In the genomic region with DNA sequence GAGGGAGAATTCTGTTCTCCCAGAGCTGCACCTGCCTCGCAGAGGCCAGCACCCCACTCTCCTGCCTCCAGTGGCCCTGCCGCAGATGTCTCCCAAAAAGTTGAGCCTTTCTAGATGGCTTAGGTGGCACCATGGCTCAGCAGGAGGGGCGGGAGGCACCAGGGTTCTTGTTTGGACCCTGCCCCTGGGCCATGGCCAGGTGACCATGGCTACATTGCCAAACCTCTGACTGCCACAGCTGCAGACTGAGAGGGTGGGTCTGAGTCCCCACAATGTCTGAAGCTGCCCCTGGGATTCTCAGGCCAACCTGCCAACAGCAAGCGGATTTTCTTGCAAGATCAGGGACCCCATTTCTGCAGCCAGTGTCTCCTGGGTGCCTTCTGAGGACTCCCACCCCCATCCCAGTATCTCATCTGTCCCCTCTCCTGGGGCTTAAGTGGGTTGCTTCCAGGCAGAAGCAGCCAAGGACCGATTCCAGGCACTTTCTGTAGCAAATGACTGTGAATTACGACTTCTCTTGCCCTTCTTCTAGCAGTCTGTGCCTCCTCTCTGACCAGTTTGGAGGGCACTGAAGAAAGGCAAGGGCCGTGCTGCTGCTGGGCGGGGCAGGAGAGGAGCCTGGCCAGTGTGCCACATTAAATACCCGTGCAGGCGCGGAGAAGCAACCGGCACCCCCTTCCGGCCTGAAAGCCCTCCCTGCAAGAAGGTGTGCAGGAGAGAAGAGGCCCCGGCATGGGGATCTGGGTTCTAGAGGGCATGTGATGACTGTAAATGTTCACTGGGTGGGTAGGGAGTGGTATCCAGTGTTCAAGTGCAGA, we compare ENCODE assay signal across 24 cellular contexts. TPM values are rescaled to one million over a fixed set of nuclear protein-coding genes. Genes with fewer than 3 reads are reported as not detected.
DNase-seq lines count a peak whose midpoint lies in the region; ATAC-seq and TF ChIP-seq lines count a peak whose summit lies in the region.
"Had no signal": no experiment of that assay in that cellular context is flagged by ENCODE, and none has a peak within 500 bp of the region (broad histone marks: within the 10 kb centered on the region; RNA-seq: fewer than 3 reads in every experiment).

No MANE protein-coding gene starts in this region.

- no peaks in the 10 kb centered on the region for H3K9me3 ChIP-seq in upper lobe of left lung
- H3K9me3 ChIP-seq: esophagus muscularis mucosa, gastroesophageal sphincter, prostate gland had no signal

- TF ChIP-seq POLR2A in upper lobe of left lung (IDR thresholded peaks at IDR 0.05), result no peak

- WGBS in upper lobe of left lung, 2 donors, result 93 to 95% methylated on average over 10 to 14 of the region's 14 CpGs

- H3K36me3 Mint-ChIP-seq in activated naive CD4-positive, alpha-beta T cell treated with anti-CD3 and anti-CD28 coated beads, Interleukin-2, amount 10 ng/mL, durations not matched to agents 7 days and 5 days, result peaks cover 19% of the 10 kb centered on the region

- CTCF ChIA-PET in activated naive CD4-positive, alpha-beta T cell treated with anti-CD3 and anti-CD28 coated beads, Interleukin-2, amount 10 ng/mL, durations not matched to agents 7 days and 5 days (lab: Charles Lee), result no interaction called here

- H3K4me1 ChIP-seq in upper lobe of left lung, result peaks cover 5 to 20% (median 16%) of the 10 kb centered on the region in 4 donors
- H3K4me1 ChIP-seq: gastroesophageal sphincter, prostate gland had no signal

- H3K4me3 Mint-ChIP-seq in activated naive CD4-positive, alpha-beta T cell treated with anti-CD3 and anti-CD28 coated beads, Interleukin-2, amount 10 ng/mL, durations not matched to agents 7 days and 5 days, result no peak overlapping the region
- H3K4me3 Mint-ChIP-seq: central memory CD8-positive, alpha-beta T cell; neural crest cell; T-cell had no signal

- H3K27me3 Mint-ChIP-seq in activated naive CD4-positive, alpha-beta T cell treated with anti-CD3 and anti-CD28 coated beads, Interleukin-2, amount 10 ng/mL, durations not matched to agents 7 days and 5 days, result peaks cover 11% of the 10 kb centered on the region
- H3K27me3 Mint-ChIP-seq: central memory CD8-positive, alpha-beta T cell; T-cell had no signal

- H3K4me3 ChIP-seq in upper lobe of left lung, result no peak overlapping the region
- H3K4me3 ChIP-seq: esophagus muscularis mucosa, gastroesophageal sphincter, prostate gland, skin epidermis had no signal

- H3K36me3 ChIP-seq in upper lobe of left lung, result peaks cover 15 to 65% (median 45%) of the 10 kb centered on the region in 4 donors

- no peaks in the 10 kb centered on the region for H3K9me3 Mint-ChIP-seq in activated naive CD4-positive, alpha-beta T cell treated with anti-CD3 and anti-CD28 coated beads, Interleukin-2, amount 10 ng/mL, durations not matched to agents 7 days and 5 days
- H3K9me3 Mint-ChIP-seq: central memory CD8-positive, alpha-beta T cell; neural crest cell; T-cell had no signal

- peak overlapping the region; percentile 24 for H3K27ac Mint-ChIP-seq in activated naive CD4-positive, alpha-beta T cell treated with anti-CD3 and anti-CD28 coated beads, Interleukin-2, amount 10 ng/mL, durations not matched to agents 7 days and 5 days
- H3K27ac Mint-ChIP-seq: T-cell had no signal

- TF ChIP-seq CTCF in upper lobe of left lung (IDR thresholded peaks at IDR 0.05), result no peak

- H3K4me1 Mint-ChIP-seq in activated naive CD4-positive, alpha-beta T cell treated with anti-CD3 and anti-CD28 coated beads, Interleukin-2, amount 10 ng/mL, durations not matched to agents 7 days and 5 days, result peaks cover 17% of the 10 kb centered on the region
- H3K4me1 Mint-ChIP-seq: neural crest cell had no signal

- TF ChIP-seq EP300 in upper lobe of left lung (IDR thresholded peaks at IDR 0.05), result no peak

- ATAC-seq in left lobe of liver (peak; percentile 57), upper lobe of left lung (ENCODE audit: low FRiP score in 2 of 2) (no peak), GM18511 (IDR thresholded peaks at IDR 0.05; ENCODE audit: unreplicated experiment) (no peak), GM21423 (IDR thresholded peaks at IDR 0.05; ENCODE audit: unreplicated experiment) (no peak)
- ATAC-seq: T-cell had no signal

- H3K27me3 ChIP-seq in upper lobe of left lung, result no peaks in the 10 kb centered on the region
- H3K27me3 ChIP-seq: esophagus muscularis mucosa, gastroesophageal sphincter had no signal

- no peak for DNase-seq in activated naive CD4-positive, alpha-beta T cell treated with anti-CD3 and anti-CD28 coated beads, Interleukin-2, amount 10 ng/mL, durations not matched to agents 7 days and 5 days
- no peak for DNase-seq in activated naive CD4-positive, alpha-beta T cell (lab: John Stamatoyannopoulos, UW)
- peak; percentile 78 for DNase-seq in left lobe of liver (ENCODE audit: low spot score)
- DNase-seq in upper lobe of left lung, result no peak
- DNase-seq: activated CD4-positive, alpha-beta T cell treated with anti-CD3 and anti-CD28 coated beads, Interleukin-2, amount 50 U/mL, for 1 hour; amygdala; C1 segment of cervical spinal cord; GOT3; kidney glomerular epithelial cell; midbrain; NCI-H1436; NCI-H2171; NCI-H526; SHP77 treated with DMSO at 0.1 percent for 48 hours; stimulated activated CD4-positive, alpha-beta T cell treated with anti-CD3 and anti-CD28 coated beads, Interleukin-4, amount 100 ng/mL, for 1 hour; T-cell had no signal

- peak overlapping the region; percentile 42 to 72 (median 56) for H3K27ac ChIP-seq in upper lobe of left lung
- H3K27ac ChIP-seq: prostate gland had no signal

RNA-seq across cellular contexts. Expression of gene SESN2, which starts 22.5 kb away (rescaled TPM):
- total RNA-seq in left lobe of liver, result 15.2 TPM
- 10 to 100 TPM in 5 of 6 donors, 1 to 10 TPM in 1; 9.6 to 18.1 (median 14.5) TPM for total RNA-seq in upper lobe of left lung

RNA-seq across cellular contexts. Expression of gene ATP5IF1, which starts 45.9 kb away (rescaled TPM):
- total RNA-seq in left lobe of liver (128 TPM), upper lobe of left lung (100 to 1,000 TPM in 5 of 6 donors, 10 to 100 TPM in 1; 86.1 to 320 (median 186) TPM)

RNA-seq across cellular contexts. Expression of gene MED18, which starts 47.0 kb away (rescaled TPM):
- total RNA-seq in left lobe of liver (16.3 TPM), upper lobe of left lung (10 to 100 TPM; 11.3 to 30.4 (median 14.6) TPM)

RNA-seq across cellular contexts. Expression of gene DNAJC8, which starts 49.0 kb away (rescaled TPM):
- total RNA-seq in left lobe of liver (23.6 TPM), upper lobe of left lung (100 to 1,000 TPM in 2 of 6 donors, 10 to 100 TPM in 4; 50.0 to 107 (median 73.5) TPM)
